15 cellular contexts compared by ENCODE assay signal in genomic region chr17:17800504-17801021, GRCh38. TPM values are rescaled to one million over a fixed set of nuclear protein-coding genes. Genes with fewer than 3 reads are reported as not detected.
A peak's percentile ranks its signal among the peaks of the same experiment; 100 is the strongest.
DNase-seq lines count a peak whose midpoint lies in the region; ATAC-seq and TF ChIP-seq lines count a peak whose summit lies in the region.
"Had no signal": no experiment of that assay in that cellular context is flagged by ENCODE, and none has a peak within 500 bp of the region (broad histone marks: within the 10 kb centered on the region; RNA-seq: fewer than 3 reads in every experiment).

No MANE protein-coding gene starts in this region.

- no peak overlapping the region for H3K9ac ChIP-seq in HCT116 (ENCODE audit: low read length)
- peak overlapping the region; percentile 86 for H3K9ac ChIP-seq in neuronal stem cell (ENCODE audit: low read depth, low read length, poor library complexity)

- H3K4me2 ChIP-seq in HCT116 (ENCODE audit: low read length) (no peak overlapping the region), neuronal stem cell (ENCODE audit: insufficient read depth, low read length, poor library complexity, severe bottlenecking) (no peak overlapping the region)

- H2BK5ac ChIP-seq in neuronal stem cell (ENCODE audit: low read length), result no peak overlapping the region

- peak overlapping the region; percentile 75 for H2BK12ac ChIP-seq in neuronal stem cell (ENCODE audit: low read length)

- RAD21 ChIA-PET in HCT116 (lab: Charles Lee; ENCODE audit: low non-redundant PET in 1 of 2, low total read pairs in 2 of 2, uncharacterized antibody in 2 of 2, unreplicated experiment in 2 of 2), result no interaction called here

- peak overlapping the region; percentile 48 for H4K8ac ChIP-seq in neuronal stem cell (ENCODE audit: low read depth, low read length)

- H3K9me2 ChIP-seq in HCT116 (ENCODE audit: insufficient read depth), result no peaks in the 10 kb centered on the region

- H2BK120ac ChIP-seq in neuronal stem cell (ENCODE audit: low read depth, low read length), result no peak overlapping the region

- in situ Hi-C loops in G401 (cut with HindIII; ENCODE audit: low sequenced_read_pairs), result no loop called here

- no peak overlapping the region for H4K91ac ChIP-seq in neuronal stem cell (ENCODE audit: low read depth, low read length, poor library complexity)

- H3K79me1 ChIP-seq in neuronal stem cell (ENCODE audit: low read depth, low read length), result peaks cover 30% of the 10 kb centered on the region

- H3K4me3 Mint-ChIP-seq in central memory CD8-positive, alpha-beta T cell, result peak overlapping the region; percentile 28
- H3K4me3 Mint-ChIP-seq: CD8-positive, alpha-beta T cell had no signal

- POLR2A ChIA-PET in HCT116 (lab: Charles Lee), result no interaction called here

- no peaks in the 10 kb centered on the region for H3K27me3 Mint-ChIP-seq in central memory CD8-positive, alpha-beta T cell

- intact Hi-C loops in HCT116 (cut with micrococcal nuclease), result no loop called here

- no peak overlapping the region for H3K14ac ChIP-seq in neuronal stem cell (ENCODE audit: low read length)

- peaks cover 9% of the 10 kb centered on the region for H3K36me3 Mint-ChIP-seq in central memory CD8-positive, alpha-beta T cell (ENCODE audit: insufficient read depth)

- BruUV-seq in HCT116 (replicated peaks; lab: Mats Ljungman, UMichigan), result no TSS peak

- no CpG with 5 or more reads among the region's 12 CpGs for WGBS in neuronal stem cell (ENCODE audit: extremely low coverage in 2 of 2, insufficient read length in 2 of 2, insufficient replicate concordance in 1 of 2), 2 donors

- H3K9me3 Mint-ChIP-seq in central memory CD8-positive, alpha-beta T cell, result no peaks in the 10 kb centered on the region
- H3K9me3 Mint-ChIP-seq: CD8-positive, alpha-beta T cell had no signal

- H4K20me1 ChIP-seq in HCT116 (ENCODE audit: insufficient read depth), result no peaks in the 10 kb centered on the region

- CTCF ChIA-PET in HCT116 (lab: Charles Lee), result no interaction called here

- no peak for TF ChIP-seq POLR2A in HCT116 (IDR thresholded peaks at IDR 0.05; ENCODE audit: borderline replicate concordance, extremely low read depth, insufficient read depth, insufficient read length)

- H3K27me3 ChIP-seq in HCT116 (ENCODE audit: insufficient read depth, low read length) (no peaks in the 10 kb centered on the region), neuronal stem cell (ENCODE audit: control insufficient read depth in 3 of 3, insufficient read depth in 3 of 3, low read depth in 1 of 3, low read length in 3 of 3) (no peaks in the 10 kb centered on the region)

- peak; percentile 26; the same call in 1 of the 2 replicates for TF ChIP-seq RAD21 in HCT116 (IDR thresholded peaks at IDR 0.05; ENCODE audit: low read depth)

- H3K36me3 ChIP-seq in HCT116 (ENCODE audit: control insufficient read depth in 1 of 2, insufficient read depth in 2 of 2, low read length in 2 of 2) (peaks cover 2 to 5% of the 10 kb centered on the region in 2 experiments; a peak in 2 of 4 replicates), neuronal stem cell (replicated peaks in 1 of 2; ENCODE audit: control insufficient read depth in 2 of 2, insufficient read depth in 2 of 2, low read length in 2 of 2) (peaks cover 68 to 92% of the 10 kb centered on the region in 2 donors)

- peak overlapping the region; percentile 78 for H2AK5ac ChIP-seq in neuronal stem cell (ENCODE audit: low read depth, low read length)

- H3K4me1 ChIP-seq in HCT116 (ENCODE audit: control insufficient read depth in 1 of 2, insufficient read depth in 2 of 2, low read length in 2 of 2) (peaks cover 0 to 2% of the 10 kb centered on the region in 2 experiments; a peak in 1 of 4 replicates), neuronal stem cell (ENCODE audit: control insufficient read depth in 2 of 2, insufficient read depth in 1 of 2, low read depth in 1 of 2, low read length in 2 of 2) (peaks cover 9 to 14% of the 10 kb centered on the region in 2 donors)

- no peaks in the 10 kb centered on the region for H3K9me3 ChIP-seq in HCT116 (ENCODE audit: control insufficient read depth in 1 of 2, insufficient read depth in 1 of 2, low read depth in 1 of 2, low read length in 2 of 2)
- H3K9me3 ChIP-seq in neuronal stem cell (replicated peaks in 1 of 2; ENCODE audit: control insufficient read depth in 2 of 2, insufficient read depth in 1 of 2, low read depth in 1 of 2, low read length in 2 of 2), result peaks cover 0 to 2% of the 10 kb centered on the region in 2 donors

- peak; percentile 44 for DNase-seq in G401 (ENCODE audit: low spot score)
- no peak for DNase-seq in HCT116 (ENCODE audit: low read depth, low spot score)
- no peak for DNase-seq in central memory CD8-positive, alpha-beta T cell (ENCODE audit: low spot score in 2 of 2)
- DNase-seq in neuronal stem cell (ENCODE audit: low spot score), result no peak
- no peak for DNase-seq in NCI-H446 treated with DMSO at 0.1 percent for 48 hours (lab: John Stamatoyannopoulos, UW)
- DNase-seq: CD8-positive, alpha-beta T cell; GOT3; NCI-H146; NCI-H2081 treated with DMSO at 0.1 percent for 48 hours; NCI-H2227 treated with DMSO at 0.1 percent for 48 hours; NCI-H526 treated with DMSO at 0.1 percent for 48 hours; OCI-M1; RPMI8226 had no signal

- H3K18ac ChIP-seq in neuronal stem cell (ENCODE audit: low read length), result peak overlapping the region; percentile 90

- H3K79me2 ChIP-seq in HCT116 (ENCODE audit: insufficient read depth, low read length), result no peaks in the 10 kb centered on the region

- peak overlapping the region; percentile 30 for H3K27ac Mint-ChIP-seq in central memory CD8-positive, alpha-beta T cell (ENCODE audit: low read depth)
- H3K27ac Mint-ChIP-seq: CD8-positive, alpha-beta T cell had no signal

- H3K4me3 ChIP-seq in HCT116 (replicated peaks in 1 of 2; ENCODE audit: low read depth in 1 of 2, low read length in 2 of 2) (no peak overlapping the region), neuronal stem cell (ENCODE audit: low read length in 2 of 2) (no peak overlapping the region)

- H3K4me1 Mint-ChIP-seq in central memory CD8-positive, alpha-beta T cell, result no peaks in the 10 kb centered on the region

- H3K27ac ChIP-seq in HCT116 (ENCODE audit: low read depth, low read length), result no peak overlapping the region
- no peak overlapping the region for H3K27ac ChIP-seq in neuronal stem cell (replicated peaks; ENCODE audit: low read length)

- H2AFZ ChIP-seq in HCT116 (ENCODE audit: low read depth, low read length, poor library complexity, severe bottlenecking) (no peak overlapping the region), neuronal stem cell (ENCODE audit: low read length) (no peak overlapping the region)

- H3K4ac ChIP-seq in neuronal stem cell (ENCODE audit: low read length), result peak overlapping the region; percentile 53

- no peak for TF ChIP-seq CTCF in HCT116 (IDR thresholded peaks at IDR 0.05 in 2 of 3, conservative IDR thresholded peaks at IDR 0.05 in 1 of 3; ENCODE audit: borderline replicate concordance in 1 of 3, insufficient read depth in 1 of 3, low read depth in 2 of 3, low read length in 2 of 3)

- H3K23ac ChIP-seq in neuronal stem cell (ENCODE audit: low read depth, low read length, poor library complexity), result peak overlapping the region; percentile 25

- ATAC-seq in HCT116, result 0 out of 2 replicates have a peak, but pooled peaks have one; percentile 21
- no peak for ATAC-seq in central memory CD8-positive, alpha-beta T cell (replicated peaks; ENCODE audit: extremely low read depth, poor library complexity, severe bottlenecking)
- no peak for ATAC-seq in HG03159 (IDR thresholded peaks at IDR 0.05; ENCODE audit: unreplicated experiment)
- no peak for ATAC-seq in HG03097 (IDR thresholded peaks at IDR 0.05; ENCODE audit: low FRiP score, unreplicated experiment)
- ATAC-seq: CD8-positive, alpha-beta T cell had no signal

- no peak overlapping the region for H2BK15ac ChIP-seq in neuronal stem cell (ENCODE audit: low read length)

TF ChIP-seq in HCT116, 20 proteins besides CTCF, POLR2A, EP300 and RAD21:
- TF ChIP-seq EZH2phosphoT487 (IDR thresholded peaks at IDR 0.05; ENCODE audit: borderline replicate concordance) (no peak), ELF1 (IDR thresholded peaks at IDR 0.05; ENCODE audit: borderline replicate concordance, low read depth) (no peak)

RNA-seq across cellular contexts. Expression of gene SREBF1, which starts 36.2 kb away (rescaled TPM):
- total RNA-seq in G401 (2014; rRNA removed; shearing (Covaris generic)), result 116 and 155 TPM in 2 replicates
- 298 TPM for total RNA-seq in HCT116 (2021; ENCODE audit: unreplicated experiment)
- 252 and 301 TPM in 2 replicates for polyA plus RNA-seq in HCT116 (2012)
- polyA plus RNA-seq in neuronal stem cell (2013, experiment 1 of 2), result 57.8 TPM
- polyA plus RNA-seq in neuronal stem cell (2013, experiment 2 of 2), result 61.7 TPM
